12 cellular contexts compared by ENCODE assay signal in genomic region chr15:71449956-71450355, GRCh38.
DNase-seq lines count a peak whose midpoint lies in the region; ATAC-seq and TF ChIP-seq lines count a peak whose summit lies in the region.
"Had no signal": no experiment of that assay in that cellular context is flagged by ENCODE, and none has a peak within 500 bp of the region (broad histone marks: within the 10 kb centered on the region; RNA-seq: fewer than 3 reads in every experiment).

No MANE protein-coding gene starts in this region.

- intact Hi-C loops in left ventricle myocardium inferior (cut with micrococcal nuclease) (loop anchor here (5.0 to 10.0 kb wide), 3 partner anchors 125 to 355 kb away; no protein-coding TSS in a partner anchor), Right ventricle myocardium superior (cut with DNase I) (loop anchor here (5.0 to 10.0 kb wide), 4 partner anchors 95 to 352 kb away; no protein-coding TSS in a partner anchor), prostate gland (cut with DNase I) (loop anchor here (2.0 to 10.0 kb wide), 5 partner anchors 202 to 705 kb away; partner anchors contain the start of genes LRRC49 and THAP10)

- no peak overlapping the region for H2AFZ ChIP-seq in hepatocyte
- H2AFZ ChIP-seq: GM23248 had no signal

- no peak overlapping the region for H3K4me3 ChIP-seq in left ventricle myocardium inferior
- no peak overlapping the region for H3K4me3 ChIP-seq in RWPE2 (ENCODE audit: severe bottlenecking)
- no peak overlapping the region for H3K4me3 ChIP-seq in prostate gland
- H3K4me3 ChIP-seq in hepatocyte: no peak overlapping the region
- H3K4me3 ChIP-seq: GM23248, HAP-1 had no signal

- H3K4me1 ChIP-seq in left ventricle myocardium inferior (peaks cover 60% of the 10 kb centered on the region), RWPE2 (ENCODE audit: insufficient read depth, poor library complexity, severe bottlenecking) (peaks cover 44% of the 10 kb centered on the region), prostate gland (replicated peaks) (peaks cover 5% of the 10 kb centered on the region), hepatocyte (ENCODE audit: insufficient read depth) (peaks cover 11% of the 10 kb centered on the region)
- H3K4me1 ChIP-seq: HAP-1 had no signal

- 70% methylated on average over 5 of the region's 5 CpGs for WGBS in prostate gland
- WGBS in hepatocyte (ENCODE audit: low lambda C conversion rate, missing lambda C conversion rate): 57% methylated on average over 5 of the region's 5 CpGs

- no peaks in the 10 kb centered on the region for H3K79me2 ChIP-seq in hepatocyte

- H3K27ac ChIP-seq in left ventricle myocardium inferior (replicated peaks): peak overlapping the region; percentile 89
- peak overlapping the region; percentile 100 for H3K27ac ChIP-seq in RWPE2 (ENCODE audit: poor library complexity, severe bottlenecking)
- H3K27ac ChIP-seq in prostate gland: peak overlapping the region; percentile 70 to 80
- no peak overlapping the region for H3K27ac ChIP-seq in hepatocyte
- H3K27ac ChIP-seq: C4-2B, GM23248 had no signal

- TF ChIP-seq CTCF in left ventricle myocardium inferior (IDR thresholded peaks at IDR 0.05; ENCODE audit: borderline replicate concordance) (no peak), RWPE2 (IDR thresholded peaks at IDR 0.05; ENCODE audit: poor library complexity, severe bottlenecking) (no peak), prostate gland (IDR thresholded peaks at IDR 0.05) (no peak), hepatocyte (IDR thresholded peaks at IDR 0.05; ENCODE audit: poor library complexity) (no peak)

- H3K9me2 ChIP-seq in hepatocyte (replicated peaks; ENCODE audit: insufficient read depth): no peaks in the 10 kb centered on the region

- no peak for TF ChIP-seq POLR2A in prostate gland (IDR thresholded peaks at IDR 0.05)

- H3K27me3 ChIP-seq in left ventricle myocardium inferior (ENCODE audit: low read depth): no peaks in the 10 kb centered on the region
- no peaks in the 10 kb centered on the region for H3K27me3 ChIP-seq in RWPE2 (ENCODE audit: insufficient read depth, poor library complexity, severe bottlenecking)
- H3K27me3 ChIP-seq in prostate gland (replicated peaks; ENCODE audit: insufficient read depth): no peaks in the 10 kb centered on the region
- no peaks in the 10 kb centered on the region for H3K27me3 ChIP-seq in hepatocyte

- H3K9me3 ChIP-seq in left ventricle myocardium inferior (replicated peaks) (no peaks in the 10 kb centered on the region), RWPE2 (ENCODE audit: severe bottlenecking) (no peaks in the 10 kb centered on the region), prostate gland (no peaks in the 10 kb centered on the region), hepatocyte (ENCODE audit: low read depth) (no peaks in the 10 kb centered on the region)
- H3K9me3 ChIP-seq: Caco-2, HAP-1 had no signal

- DNase-seq in left ventricle myocardium inferior (no peak), Right ventricle myocardium superior (no peak), RWPE2 (ENCODE audit: low spot score) (no peak), prostate gland (ENCODE audit: low spot score) (no peak), hepatocyte (ENCODE audit: low spot score) (no peak), HPDE6-E6E7 (ENCODE audit: extremely low spot score) (no peak)
- DNase-seq: AML-193; Caco-2; CD4-positive, alpha-beta T cell; GM23248 had no signal

- H3K4me2 ChIP-seq in hepatocyte: no peak overlapping the region

- H4K20me1 ChIP-seq in hepatocyte (ENCODE audit: insufficient read depth, poor library complexity, severe bottlenecking): no peaks in the 10 kb centered on the region

- ATAC-seq in Right ventricle myocardium superior (ENCODE audit: poor library complexity): no peak
- no peak for ATAC-seq in RWPE2 (ENCODE audit: low read depth)

- no peaks in the 10 kb centered on the region for H3K36me3 ChIP-seq in left ventricle myocardium inferior
- H3K36me3 ChIP-seq in RWPE2 (ENCODE audit: low read depth): peaks cover 4% of the 10 kb centered on the region; the same call in 1 of the 2 replicates
- no peaks in the 10 kb centered on the region for H3K36me3 ChIP-seq in prostate gland
- H3K36me3 ChIP-seq in hepatocyte (replicated peaks; ENCODE audit: insufficient read depth, low read depth): no peaks in the 10 kb centered on the region
- H3K36me3 ChIP-seq: HAP-1 had no signal
